8 cellular contexts compared by ENCODE assay signal in the genomic region with DNA sequence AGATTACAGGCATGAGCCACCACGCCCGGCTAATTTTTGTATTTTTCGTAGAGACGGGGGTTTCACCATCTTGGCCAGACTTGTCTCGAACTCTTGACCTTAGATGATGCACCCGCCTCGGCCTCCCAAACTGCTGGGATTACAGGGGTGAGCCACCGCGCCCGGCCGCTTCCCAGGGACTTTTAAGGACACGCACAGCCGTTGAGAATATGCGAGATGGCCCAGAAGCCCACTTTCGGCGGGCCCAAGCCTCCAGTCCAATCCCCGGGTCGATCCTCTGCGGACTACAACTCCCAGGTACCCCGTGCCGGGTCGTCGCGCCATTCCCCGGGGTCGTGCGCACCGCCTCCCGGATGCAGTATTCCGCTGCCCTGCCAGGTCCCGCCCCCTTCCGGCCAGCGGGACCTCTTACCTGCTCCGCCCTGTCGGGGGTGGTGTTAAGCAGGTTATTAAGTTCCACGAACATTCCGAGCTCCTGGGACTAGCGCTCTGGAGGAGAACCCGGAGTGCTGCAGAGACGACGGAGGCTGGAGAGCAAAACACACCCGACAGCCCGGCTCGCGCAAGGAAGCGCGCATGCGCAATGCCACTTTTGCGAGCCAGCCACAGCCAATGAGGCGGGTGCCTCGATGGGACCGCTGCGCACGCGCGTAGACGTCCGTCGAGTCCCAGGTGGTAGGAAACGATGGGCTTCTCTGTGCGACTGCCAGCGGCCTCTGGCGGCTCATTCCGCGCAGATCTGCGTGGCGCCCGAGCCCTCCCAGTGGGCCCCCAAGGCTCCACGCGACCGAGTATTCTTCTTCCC. TPM values are rescaled to one million over a fixed set of nuclear protein-coding genes. Genes with fewer than 3 reads are reported as not detected.
DNase-seq lines count a peak whose midpoint lies in the region; ATAC-seq and TF ChIP-seq lines count a peak whose summit lies in the region.

A gene with protein sequence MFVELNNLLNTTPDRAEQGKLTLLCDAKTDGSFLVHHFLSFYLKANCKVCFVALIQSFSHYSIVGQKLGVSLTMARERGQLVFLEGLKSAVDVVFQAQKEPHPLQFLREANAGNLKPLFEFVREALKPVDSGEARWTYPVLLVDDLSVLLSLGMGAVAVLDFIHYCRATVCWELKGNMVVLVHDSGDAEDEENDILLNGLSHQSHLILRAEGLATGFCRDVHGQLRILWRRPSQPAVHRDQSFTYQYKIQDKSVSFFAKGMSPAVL (minus strand): TSS at position 588 of the 805 bp plus-strand sequence. CDS start 122 bp downstream, at position 466.

- CTCF ChIA-PET in CD8-positive, alpha-beta T cell (lab: Charles Lee), result interaction anchor here (0.8 to 2.8 kb wide), 3 partner anchors 9 to 92 kb away, joined by 3 to 9 read pairs (median 6); a partner anchor contains a TSS
- CTCF ChIA-PET in activated CD4-positive, alpha-beta memory T cell treated with anti-CD3 and anti-CD28 coated beads for 36 hours (lab: Charles Lee), result interaction anchor here (0.7 to 4.8 kb wide), 4 partner anchors 9 to 94 kb away, joined by 3 to 32 read pairs (median 10); no protein-coding TSS in a partner anchor

- peaks cover 3% of the 10 kb centered on the region for H3K36me3 ChIP-seq in CD8-positive, alpha-beta T cell (ENCODE audit: insufficient read depth, low read length)
- peaks cover 0 to 9% (median 2%) of the 10 kb centered on the region in 4 donors for H3K36me3 ChIP-seq in right lobe of liver

- ATAC-seq in CD8-positive, alpha-beta T cell, result peak; percentile 91
- peak; percentile 91 for ATAC-seq in GM19452 (IDR thresholded peaks at IDR 0.05; ENCODE audit: unreplicated experiment)
- ATAC-seq in right lobe of liver, result peak; percentile 97 to 99 (median 98)

- peak; percentile 66 for TF ChIP-seq CTCF in CD8-positive, alpha-beta T cell (IDR thresholded peaks at IDR 0.05)
- TF ChIP-seq CTCF in dorsolateral prefrontal cortex (IDR thresholded peaks at IDR 0.05 in 54 of 56, conservative IDR thresholded peaks at IDR 0.05 in 2 of 56; ENCODE audit: low read depth in 1 of 56, partially characterized antibody in 56 of 56), result peak in 55 of 56 donors; percentile 21 to 80 (median 63)
- TF ChIP-seq CTCF in right lobe of liver (IDR thresholded peaks at IDR 0.05), result peak; percentile 25 to 39 (median 29)

- POLR2A ChIA-PET in CD8-positive, alpha-beta T cell (lab: Charles Lee), result interaction anchor here (0.7 to 1.3 kb wide), 2 partner anchors 38 to 451 kb away, joined by 4 to 5 read pairs; a partner anchor contains a TSS
- POLR2A ChIA-PET in activated CD4-positive, alpha-beta memory T cell treated with anti-CD3 and anti-CD28 coated beads for 36 hours (lab: Charles Lee), result interaction anchor here (0.6 kb wide), 1 partner anchor 11 kb away, joined by 3 read pairs; no protein-coding TSS in a partner anchor

- TF ChIP-seq POLR2A in right lobe of liver (IDR thresholded peaks at IDR 0.05), result peak; percentile 52

- H3K4me1 Mint-ChIP-seq in CD8-positive, alpha-beta T cell (ENCODE audit: low read depth), result peaks cover 22% of the 10 kb centered on the region
- peaks cover 20% of the 10 kb centered on the region for H3K4me1 Mint-ChIP-seq in activated CD4-positive, alpha-beta memory T cell treated with anti-CD3 and anti-CD28 coated beads for 36 hours (ENCODE audit: low read depth)

- peak within 1 kb of the TSS; percentile 98 for H3K4me3 Mint-ChIP-seq in CD8-positive, alpha-beta T cell
- H3K4me3 Mint-ChIP-seq in activated CD4-positive, alpha-beta memory T cell treated with anti-CD3 and anti-CD28 coated beads for 36 hours, result peak within 1 kb of the TSS; percentile 97

- DNase-seq in CD8-positive, alpha-beta T cell, result peak; percentile 92 to 99 (median 96)
- peak; percentile 93 for DNase-seq in HK-2 (ENCODE audit: unreplicated experiment)
- peak; percentile 92 for DNase-seq in NCI-H82 treated with DMSO at 0.1 percent for 48 hours (lab: John Stamatoyannopoulos, UW; ENCODE audit: unreplicated experiment)
- DNase-seq in activated CD4-positive, alpha-beta memory T cell treated with anti-CD3 and anti-CD28 coated beads for 36 hours, result peak; percentile 98
- peak; percentile 93 to 97 (median 95) for DNase-seq in dorsolateral prefrontal cortex
- peak; percentile 96 to 98 (median 98) for DNase-seq in right lobe of liver
- DNase-seq in stimulated activated CD4-positive, alpha-beta T cell treated with anti-CD3 and anti-CD28 coated beads, Interleukin-4, amount 100 ng/mL, for 4 hours, result peak; percentile 95 to 97

- no peaks in the 10 kb centered on the region for H3K9me3 ChIP-seq in CD8-positive, alpha-beta T cell (ENCODE audit: low read length)
- H3K9me3 ChIP-seq in right lobe of liver, result no peaks in the 10 kb centered on the region

- H3K4me1 ChIP-seq in CD8-positive, alpha-beta T cell (ENCODE audit: insufficient read depth, low read length), result peaks cover 11% of the 10 kb centered on the region
- peaks cover 0 to 17% (median 0%) of the 10 kb centered on the region in 4 donors for H3K4me1 ChIP-seq in right lobe of liver

- peak within 1 kb of the TSS; percentile 99 for H3K4me3 ChIP-seq in CD8-positive, alpha-beta T cell (ENCODE audit: low read depth, low read length)
- peak within 1 kb of the TSS; percentile 54 to 99 (median 88) for H3K4me3 ChIP-seq in dorsolateral prefrontal cortex
- H3K4me3 ChIP-seq in right lobe of liver, result peak within 1 kb of the TSS; percentile 72 to 81 (median 79)

- WGBS in right lobe of liver (ENCODE audit: insufficient coverage, low coverage, low lambda C conversion rate, missing lambda C conversion rate), result 0% methylated on average over 17 of the region's 71 CpGs

- peak within 1 kb of the TSS; percentile 88 for H3K27ac ChIP-seq in CD8-positive, alpha-beta T cell (ENCODE audit: low read depth, low read length)
- peak within 1 kb of the TSS; percentile 88 to 100 (median 99) for H3K27ac ChIP-seq in dorsolateral prefrontal cortex
- H3K27ac ChIP-seq in right lobe of liver, result peak within 1 kb of the TSS; percentile 88 to 93 (median 92)

- H3K9me3 Mint-ChIP-seq in CD8-positive, alpha-beta T cell, result no peaks in the 10 kb centered on the region
- no peaks in the 10 kb centered on the region for H3K9me3 Mint-ChIP-seq in activated CD4-positive, alpha-beta memory T cell treated with anti-CD3 and anti-CD28 coated beads for 36 hours

- H3K27me3 ChIP-seq in CD8-positive, alpha-beta T cell (ENCODE audit: insufficient read depth, low read length), result no peaks in the 10 kb centered on the region
- H3K27me3 ChIP-seq in dorsolateral prefrontal cortex, result no peaks in the 10 kb centered on the region
- H3K27me3 ChIP-seq in right lobe of liver, result no peaks in the 10 kb centered on the region

- no peaks in the 10 kb centered on the region for H3K27me3 Mint-ChIP-seq in CD8-positive, alpha-beta T cell (ENCODE audit: low read depth)
- H3K27me3 Mint-ChIP-seq in activated CD4-positive, alpha-beta memory T cell treated with anti-CD3 and anti-CD28 coated beads for 36 hours, result no peaks in the 10 kb centered on the region

- H3K27ac Mint-ChIP-seq in CD8-positive, alpha-beta T cell, result peak within 1 kb of the TSS; percentile 97
- peak within 1 kb of the TSS; percentile 98 for H3K27ac Mint-ChIP-seq in activated CD4-positive, alpha-beta memory T cell treated with anti-CD3 and anti-CD28 coated beads for 36 hours

- intact Hi-C loops in CD8-positive, alpha-beta T cell (cut with DNase I, micrococcal nuclease), result loop anchor here (1.0 to 5.0 kb wide), 12 partner anchors 37 to 924 kb away; a partner anchor contains a TSS
- intact Hi-C loops in activated CD4-positive, alpha-beta memory T cell treated with anti-CD3 and anti-CD28 coated beads for 36 hours (cut with micrococcal nuclease), result loop anchor here (1.0 to 5.0 kb wide), 5 partner anchors 38 to 537 kb away; a partner anchor contains a TSS
- intact Hi-C loops in dorsolateral prefrontal cortex (cut with DNase I) (loop anchor here (2.0 to 5.0 kb wide), 7 partner anchors 37 to 289 kb away; a partner anchor contains a TSS), right lobe of liver (cut with DNase I) (no loop called here)

- H3K36me3 Mint-ChIP-seq in CD8-positive, alpha-beta T cell, result peaks cover 27% of the 10 kb centered on the region
- H3K36me3 Mint-ChIP-seq in activated CD4-positive, alpha-beta memory T cell treated with anti-CD3 and anti-CD28 coated beads for 36 hours, result peaks cover 9% of the 10 kb centered on the region

RNA-seq across cellular contexts. Expression of the gene that starts here (rescaled TPM):
- total RNA-seq in CD8-positive, alpha-beta T cell, result 10 to 100 TPM; 13.0 to 13.7 TPM
- total RNA-seq in activated CD4-positive, alpha-beta memory T cell treated with anti-CD3 and anti-CD28 coated beads for 36 hours, result 10 to 100 TPM; 32.7 to 32.8 TPM
- total RNA-seq in dorsolateral prefrontal cortex, result 10 to 100 TPM; 22.2 to 44.0 (median 33.7) TPM
- total RNA-seq in right lobe of liver, result 10 to 100 TPM; 10.1 to 18.1 (median 13.9) TPM

Comparison
In these comparisons a context has a peak if more than half of its experiments do, and no peak if none do; other contexts are left out.
1. Peak in every context shown above with its lines: DNase-seq, ATAC-seq, H3K4me3 ChIP-seq and H3K27ac ChIP-seq.
2. intact Hi-C loops: an anchor here in CD8-positive, alpha-beta T cell (1.0 to 5.0 kb wide), activated CD4-positive, alpha-beta memory T cell treated with anti-CD3 and anti-CD28 coated beads for 36 hours (1.0 to 5.0 kb wide) and dorsolateral prefrontal cortex (2.0 to 5.0 kb wide); none called in right lobe of liver.